In the genomic region with DNA sequence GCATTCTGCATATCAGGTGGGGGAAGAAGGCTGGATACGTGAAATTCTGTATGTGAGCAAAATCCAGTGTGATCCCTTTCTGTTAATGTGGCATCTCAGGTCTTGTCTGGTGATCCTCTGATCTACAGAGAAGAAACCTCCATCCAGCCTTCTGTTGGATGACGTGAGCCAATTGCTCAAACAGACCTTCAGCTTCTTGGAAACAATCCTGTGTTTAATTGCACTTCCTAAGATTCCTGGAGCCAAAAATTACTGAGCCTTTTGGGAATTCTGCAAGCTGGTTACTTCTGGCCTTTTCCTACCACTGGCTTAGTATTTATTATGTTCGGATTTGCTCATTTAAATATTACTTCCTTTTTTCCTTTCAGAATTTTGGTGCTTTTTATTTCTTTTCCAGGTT, we compare ENCODE assay signal across 1 cellular context.
TF ChIP-seq lines count a peak whose summit lies in the region.

No MANE protein-coding gene starts in this region.

TF ChIP-seq in GM23338, 12 proteins besides CTCF, POLR2A, EP300 and RAD21 (continued from another document):
- TF ChIP-seq, protein P1, sequence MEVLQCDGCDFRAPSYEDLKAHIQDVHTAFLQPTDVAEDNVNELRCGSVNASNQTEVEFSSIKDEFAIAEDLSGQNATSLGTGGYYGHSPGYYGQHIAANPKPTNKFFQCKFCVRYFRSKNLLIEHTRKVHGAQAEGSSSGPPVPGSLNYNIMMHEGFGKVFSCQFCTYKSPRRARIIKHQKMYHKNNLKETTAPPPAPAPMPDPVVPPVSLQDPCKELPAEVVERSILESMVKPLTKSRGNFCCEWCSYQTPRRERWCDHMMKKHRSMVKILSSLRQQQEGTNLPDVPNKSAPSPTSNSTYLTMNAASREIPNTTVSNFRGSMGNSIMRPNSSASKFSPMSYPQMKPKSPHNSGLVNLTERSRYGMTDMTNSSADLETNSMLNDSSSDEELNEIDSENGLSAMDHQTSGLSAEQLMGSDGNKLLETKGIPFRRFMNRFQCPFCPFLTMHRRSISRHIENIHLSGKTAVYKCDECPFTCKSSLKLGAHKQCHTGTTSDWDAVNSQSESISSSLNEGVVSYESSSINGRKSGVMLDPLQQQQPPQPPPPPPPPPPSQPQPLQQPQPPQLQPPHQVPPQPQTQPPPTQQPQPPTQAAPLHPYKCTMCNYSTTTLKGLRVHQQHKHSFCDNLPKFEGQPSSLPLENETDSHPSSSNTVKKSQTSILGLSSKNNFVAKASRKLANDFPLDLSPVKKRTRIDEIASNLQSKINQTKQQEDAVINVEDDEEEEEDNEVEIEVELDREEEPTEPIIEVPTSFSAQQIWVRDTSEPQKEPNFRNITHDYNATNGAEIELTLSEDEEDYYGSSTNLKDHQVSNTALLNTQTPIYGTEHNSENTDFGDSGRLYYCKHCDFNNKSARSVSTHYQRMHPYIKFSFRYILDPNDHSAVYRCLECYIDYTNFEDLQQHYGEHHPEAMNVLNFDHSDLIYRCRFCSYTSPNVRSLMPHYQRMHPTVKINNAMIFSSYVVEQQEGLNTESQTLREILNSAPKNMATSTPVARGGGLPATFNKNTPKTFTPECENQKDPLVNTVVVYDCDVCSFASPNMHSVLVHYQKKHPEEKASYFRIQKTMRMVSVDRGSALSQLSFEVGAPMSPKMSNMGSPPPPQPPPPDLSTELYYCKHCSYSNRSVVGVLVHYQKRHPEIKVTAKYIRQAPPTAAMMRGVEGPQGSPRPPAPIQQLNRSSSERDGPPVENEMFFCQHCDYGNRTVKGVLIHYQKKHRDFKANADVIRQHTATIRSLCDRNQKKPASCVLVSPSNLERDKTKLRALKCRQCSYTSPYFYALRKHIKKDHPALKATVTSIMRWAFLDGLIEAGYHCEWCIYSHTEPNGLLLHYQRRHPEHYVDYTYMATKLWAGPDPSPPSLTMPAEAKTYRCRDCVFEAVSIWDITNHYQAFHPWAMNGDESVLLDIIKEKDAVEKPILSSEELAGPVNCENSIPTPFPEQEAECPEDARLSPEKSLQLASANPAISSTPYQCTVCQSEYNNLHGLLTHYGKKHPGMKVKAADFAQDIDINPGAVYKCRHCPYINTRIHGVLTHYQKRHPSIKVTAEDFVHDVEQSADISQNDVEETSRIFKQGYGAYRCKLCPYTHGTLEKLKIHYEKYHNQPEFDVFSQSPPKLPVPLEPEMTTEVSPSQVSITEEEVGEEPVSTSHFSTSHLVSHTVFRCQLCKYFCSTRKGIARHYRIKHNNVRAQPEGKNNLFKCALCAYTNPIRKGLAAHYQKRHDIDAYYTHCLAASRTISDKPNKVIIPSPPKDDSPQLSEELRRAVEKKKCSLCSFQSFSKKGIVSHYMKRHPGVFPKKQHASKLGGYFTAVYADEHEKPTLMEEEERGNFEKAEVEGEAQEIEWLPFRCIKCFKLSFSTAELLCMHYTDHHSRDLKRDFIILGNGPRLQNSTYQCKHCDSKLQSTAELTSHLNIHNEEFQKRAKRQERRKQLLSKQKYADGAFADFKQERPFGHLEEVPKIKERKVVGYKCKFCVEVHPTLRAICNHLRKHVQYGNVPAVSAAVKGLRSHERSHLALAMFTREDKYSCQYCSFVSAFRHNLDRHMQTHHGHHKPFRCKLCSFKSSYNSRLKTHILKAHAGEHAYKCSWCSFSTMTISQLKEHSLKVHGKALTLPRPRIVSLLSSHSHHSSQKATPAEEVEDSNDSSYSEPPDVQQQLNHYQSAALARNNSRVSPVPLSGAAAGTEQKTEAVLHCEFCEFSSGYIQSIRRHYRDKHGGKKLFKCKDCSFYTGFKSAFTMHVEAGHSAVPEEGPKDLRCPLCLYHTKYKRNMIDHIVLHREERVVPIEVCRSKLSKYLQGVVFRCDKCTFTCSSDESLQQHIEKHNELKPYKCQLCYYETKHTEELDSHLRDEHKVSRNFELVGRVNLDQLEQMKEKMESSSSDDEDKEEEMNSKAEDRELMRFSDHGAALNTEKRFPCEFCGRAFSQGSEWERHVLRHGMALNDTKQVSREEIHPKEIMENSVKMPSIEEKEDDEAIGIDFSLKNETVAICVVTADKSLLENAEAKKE (CRISPR knock-in tag; IDR thresholded peaks at IDR 0.05), result no peak
- no peak for TF ChIP-seq EZH2phosphoT487 (IDR thresholded peaks at IDR 0.05; ENCODE audit: unreplicated experiment)
- no peak for TF ChIP-seq EZH2 (IDR thresholded peaks at IDR 0.05; ENCODE audit: low read depth, unreplicated experiment)
- no peak for TF ChIP-seq STAT1 (IDR thresholded peaks at IDR 0.05; ENCODE audit: unreplicated experiment)
- no peak for TF ChIP-seq POLR2AphosphoS5 (IDR thresholded peaks at IDR 0.05; ENCODE audit: low read depth)
- no peak for TF ChIP-seq NANOG (IDR thresholded peaks at IDR 0.05; ENCODE audit: borderline replicate concordance)
- no peak for TF ChIP-seq CREB1 (CRISPR knock-in tag; IDR thresholded peaks at IDR 0.05; ENCODE audit: low read depth)
